Comparison of ENCODE assay signal across 8 cellular contexts in the genomic region with DNA sequence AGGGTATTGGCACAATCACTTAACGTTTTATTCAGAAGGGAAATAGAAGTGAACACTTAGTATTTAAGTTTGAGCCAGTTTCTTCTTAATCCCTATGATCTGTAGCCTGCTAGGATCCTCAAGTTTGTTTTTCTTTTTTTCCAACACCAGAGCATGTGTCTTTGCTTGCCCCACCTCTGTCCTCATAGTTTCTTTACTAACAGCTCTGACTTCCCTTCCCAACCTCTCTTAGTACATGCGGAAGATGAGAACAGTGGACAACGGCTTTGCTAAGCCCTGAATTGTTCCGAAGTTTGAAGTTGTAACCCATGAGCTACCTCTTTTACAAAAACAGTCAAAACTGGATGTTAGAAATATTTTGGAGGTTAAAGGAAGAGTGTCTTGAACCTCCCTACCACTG.
DNase-seq lines count a peak whose midpoint lies in the region; ATAC-seq and TF ChIP-seq lines count a peak whose summit lies in the region.

No MANE protein-coding gene starts in this region.

- peak overlapping the region; percentile 62; the same call in 1 of the 2 replicates for H2AFZ ChIP-seq in OCI-LY3 (ENCODE audit: low read depth, low read length)

- peak overlapping the region; percentile 65 for H3K4me3 ChIP-seq in OCI-LY3 (ENCODE audit: low read length)
- no peak overlapping the region for H3K4me3 ChIP-seq in naive thymus-derived CD4-positive, alpha-beta T cell (ENCODE audit: low read length)
- no peak overlapping the region for H3K4me3 ChIP-seq in foreskin fibroblast (ENCODE audit: low read depth in 1 of 2, low read length in 2 of 2)

- TF ChIP-seq CTCF in OCI-LY3 (IDR thresholded peaks at IDR 0.05; ENCODE audit: low read depth, low read length) (no peak), foreskin fibroblast (IDR thresholded peaks at IDR 0.05; ENCODE audit: low read depth, low read length) (no peak), type B pancreatic cell (conservative IDR thresholded peaks at IDR 0.05) (no peak)

- no peaks in the 10 kb centered on the region for H3K27me3 ChIP-seq in OCI-LY3 (ENCODE audit: low read depth, low read length)
- H3K27me3 ChIP-seq in naive thymus-derived CD4-positive, alpha-beta T cell (ENCODE audit: control insufficient read depth in 2 of 2, insufficient read depth in 2 of 2, low read length in 2 of 2): no peaks in the 10 kb centered on the region

- H4K20me1 ChIP-seq in OCI-LY3 (ENCODE audit: insufficient read depth, low read length): no peaks in the 10 kb centered on the region

- intact Hi-C loops in naive thymus-derived CD4-positive, alpha-beta T cell (cut with micrococcal nuclease): no loop called here

- H3K9me3 ChIP-seq in OCI-LY3 (ENCODE audit: insufficient read depth, low read length): peaks cover 7% of the 10 kb centered on the region; the same call in 1 of the 2 replicates
- H3K9me3 ChIP-seq in naive thymus-derived CD4-positive, alpha-beta T cell (ENCODE audit: control insufficient read depth in 2 of 3, low read length in 3 of 3): no peaks in the 10 kb centered on the region

- H3K36me3 Mint-ChIP-seq in naive thymus-derived CD4-positive, alpha-beta T cell: peaks cover 0 to 6% (median 0%) of the 10 kb centered on the region in 5 donors
- no peaks in the 10 kb centered on the region for H3K36me3 Mint-ChIP-seq in type B pancreatic cell

- H3K27ac ChIP-seq in OCI-LY3 (ENCODE audit: low read length): peak overlapping the region; percentile 86
- no peak overlapping the region for H3K27ac ChIP-seq in naive thymus-derived CD4-positive, alpha-beta T cell (ENCODE audit: low read depth, low read length)

- H3K4me3 Mint-ChIP-seq in naive thymus-derived CD4-positive, alpha-beta T cell: peak overlapping the region in 4 of 10 donors; percentile 2 to 44 (median 20)
- no peak overlapping the region for H3K4me3 Mint-ChIP-seq in type B pancreatic cell

- POLR2A ChIA-PET in naive thymus-derived CD4-positive, alpha-beta T cell (lab: Charles Lee): no interaction called here

- no peaks in the 10 kb centered on the region for H3K79me2 ChIP-seq in OCI-LY3 (ENCODE audit: low read length)

- no peak for DNase-seq in naive thymus-derived CD4-positive, alpha-beta T cell
- DNase-seq in foreskin fibroblast (no peak), type B pancreatic cell (ENCODE audit: extremely low spot score, unreplicated experiment) (no peak), HCEC 1CT (no peak), OCI-M1 (lab: John Stamatoyannopoulos, UW) (no peak)

- CTCF ChIA-PET in naive thymus-derived CD4-positive, alpha-beta T cell (lab: Charles Lee): no interaction called here

- peaks cover 0 to 10% (median 0%) of the 10 kb centered on the region in 5 donors for H3K27me3 Mint-ChIP-seq in naive thymus-derived CD4-positive, alpha-beta T cell
- H3K27me3 Mint-ChIP-seq in type B pancreatic cell: no peaks in the 10 kb centered on the region

- peak; percentile 18 for ATAC-seq in GM18519 (IDR thresholded peaks at IDR 0.05; ENCODE audit: low FRiP score, unreplicated experiment)
- peak; percentile 33 for ATAC-seq in HG02763 (IDR thresholded peaks at IDR 0.05; ENCODE audit: unreplicated experiment)
- peak; percentile 67 for ATAC-seq in naive thymus-derived CD4-positive, alpha-beta T cell

- H3K9me3 Mint-ChIP-seq in naive thymus-derived CD4-positive, alpha-beta T cell: peaks cover 7 to 38% (median 11%) of the 10 kb centered on the region in 11 donors
- peaks cover 4% of the 10 kb centered on the region for H3K9me3 Mint-ChIP-seq in type B pancreatic cell

- peaks cover 43% of the 10 kb centered on the region for H3K4me1 ChIP-seq in OCI-LY3 (ENCODE audit: low read length)
- no peaks in the 10 kb centered on the region for H3K4me1 ChIP-seq in naive thymus-derived CD4-positive, alpha-beta T cell (ENCODE audit: control insufficient read depth in 2 of 2, insufficient read depth in 2 of 2, low read length in 2 of 2)

- peak overlapping the region; percentile 53; the same call in 1 of the 2 replicates for H3K9ac ChIP-seq in OCI-LY3 (ENCODE audit: low read length)

- peak overlapping the region; percentile 74 for H3K4me2 ChIP-seq in OCI-LY3 (ENCODE audit: low read length)

- peaks cover 3% of the 10 kb centered on the region for H3K36me3 ChIP-seq in OCI-LY3 (replicated peaks; ENCODE audit: low read depth, low read length)
- H3K36me3 ChIP-seq in naive thymus-derived CD4-positive, alpha-beta T cell (ENCODE audit: control insufficient read depth in 2 of 3, insufficient read depth in 3 of 3, low read length in 3 of 3): no peaks in the 10 kb centered on the region

- H3K4me1 Mint-ChIP-seq in naive thymus-derived CD4-positive, alpha-beta T cell: peaks cover 0 to 9% (median 5%) of the 10 kb centered on the region in 7 donors
- peaks cover 13% of the 10 kb centered on the region for H3K4me1 Mint-ChIP-seq in type B pancreatic cell (ENCODE audit: unreplicated experiment)

- no peak overlapping the region for H3K27ac Mint-ChIP-seq in naive thymus-derived CD4-positive, alpha-beta T cell
- no peak overlapping the region for H3K27ac Mint-ChIP-seq in type B pancreatic cell
